In the genomic region with DNA sequence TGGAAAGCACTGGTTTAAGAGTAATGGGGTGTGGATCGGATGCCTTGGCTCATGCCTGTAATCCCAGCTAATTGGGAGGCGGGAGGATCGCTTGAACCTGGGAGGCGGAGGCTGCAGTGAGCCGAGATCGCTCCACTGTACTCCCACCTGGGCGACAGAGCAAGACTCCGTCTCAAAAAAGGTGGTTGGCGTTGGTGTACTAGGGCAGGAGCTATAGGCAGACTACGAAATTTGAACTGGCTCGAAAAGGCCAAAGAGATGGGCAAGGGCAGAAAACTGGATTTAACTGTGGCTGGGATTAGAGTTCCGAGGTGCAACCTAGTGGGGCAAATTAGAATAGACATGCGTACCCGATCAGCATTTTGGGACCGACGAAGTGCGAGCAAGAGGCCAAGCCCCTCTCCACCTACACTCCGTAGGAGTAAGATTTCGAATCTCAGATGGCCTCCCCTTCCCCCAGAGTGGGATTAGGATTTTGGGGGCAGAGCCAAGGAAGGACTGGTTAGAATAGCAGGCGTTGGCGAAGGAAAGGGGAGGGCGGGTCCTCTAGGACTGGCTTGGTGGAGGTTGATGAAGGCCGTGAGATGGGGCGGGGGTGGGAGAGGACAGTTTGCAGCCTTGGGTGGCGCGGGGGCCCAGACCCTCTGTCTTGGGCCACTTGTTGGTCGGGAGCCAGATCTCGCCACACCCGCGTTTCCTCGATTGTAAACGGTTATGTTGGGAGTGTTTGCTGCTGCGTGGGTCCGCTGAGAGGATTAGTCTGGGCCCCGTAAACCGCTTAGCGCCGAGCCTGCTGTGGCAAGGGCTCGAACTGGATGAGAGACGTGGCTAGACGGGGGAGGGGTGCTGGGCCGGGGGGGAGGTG, we compare ENCODE assay signal across 8 cellular contexts. TPM values are rescaled to one million over a fixed set of nuclear protein-coding genes. Genes with fewer than 3 reads are reported as not detected.
A peak's percentile ranks its signal among the peaks of the same experiment; 100 is the strongest.
DNase-seq lines count a peak whose midpoint lies in the region; ATAC-seq, FAIRE-seq and TF ChIP-seq lines count a peak whose summit lies in the region.

No MANE protein-coding gene starts in this region.

- H3K27ac ChIP-seq in DND-41 (ENCODE audit: low read length), result peak overlapping the region; percentile 98
- peak overlapping the region; percentile 94 for H3K27ac ChIP-seq in astrocyte (ENCODE audit: low read depth, low read length)

- no peaks in the 10 kb centered on the region for H3K27me3 ChIP-seq in DND-41 (ENCODE audit: insufficient read depth, low read length, poor library complexity)
- H3K27me3 ChIP-seq in astrocyte (ENCODE audit: insufficient read depth, low read length), result no peaks in the 10 kb centered on the region

- no peaks in the 10 kb centered on the region for H3K27me3 Mint-ChIP-seq in astrocyte (ENCODE audit: low read depth, unreplicated experiment)
- H3K27me3 Mint-ChIP-seq in immature natural killer cell (ENCODE audit: low read depth in 3 of 3), result peaks cover 10 to 27% (median 21%) of the 10 kb centered on the region in 3 donors

- peak overlapping the region; percentile 81 for H3K4me3 Mint-ChIP-seq in astrocyte (ENCODE audit: unreplicated experiment)
- peak overlapping the region; percentile 95 to 98 (median 96) for H3K4me3 Mint-ChIP-seq in immature natural killer cell

- H4K20me1 ChIP-seq in DND-41 (ENCODE audit: insufficient read depth, low read length), result peaks cover 15% of the 10 kb centered on the region
- peaks cover 34% of the 10 kb centered on the region for H4K20me1 ChIP-seq in astrocyte (ENCODE audit: insufficient read depth, low read length)

- FAIRE-seq in astrocyte (lab: Jason Lieb, UNC), result no peak

- ATAC-seq in DND-41 (ENCODE audit: insufficient read depth, low read depth), result no peak
- no peak for ATAC-seq in HG03432 (IDR thresholded peaks at IDR 0.05; ENCODE audit: unreplicated experiment)

- H3K9me3 Mint-ChIP-seq in astrocyte (ENCODE audit: unreplicated experiment) (no peaks in the 10 kb centered on the region), immature natural killer cell (no peaks in the 10 kb centered on the region)

- TF ChIP-seq CTCF in DND-41 (IDR thresholded peaks at IDR 0.05; ENCODE audit: borderline replicate concordance, extremely low read depth, low read length, poor library complexity, severe bottlenecking) (no peak), astrocyte (IDR thresholded peaks at IDR 0.05; ENCODE audit: insufficient read depth, low read depth, low read length) (no peak)

- H3K27ac Mint-ChIP-seq in astrocyte (ENCODE audit: unreplicated experiment), result peak overlapping the region; percentile 98
- H3K27ac Mint-ChIP-seq in immature natural killer cell, result peak overlapping the region; percentile 60 to 97 (median 80)

- peak overlapping the region; percentile 86 for H2AFZ ChIP-seq in DND-41 (ENCODE audit: low read depth, low read length)
- H2AFZ ChIP-seq in astrocyte (ENCODE audit: low read depth, low read length), result peak overlapping the region; percentile 70

- peak overlapping the region; percentile 91 for H3K9ac ChIP-seq in DND-41 (ENCODE audit: low read depth, low read length)
- peak overlapping the region; percentile 89 for H3K9ac ChIP-seq in astrocyte (ENCODE audit: low read length)

- no peaks in the 10 kb centered on the region for H3K9me3 ChIP-seq in DND-41 (ENCODE audit: insufficient read depth, low read length, severe bottlenecking)
- no peaks in the 10 kb centered on the region for H3K9me3 ChIP-seq in astrocyte (ENCODE audit: insufficient read depth, low read depth, low read length)

- H3K79me2 ChIP-seq in DND-41 (ENCODE audit: insufficient read depth, low read length) (peaks cover 3% of the 10 kb centered on the region; the same call in 1 of the 2 replicates), astrocyte (ENCODE audit: insufficient read depth, low read length) (peaks cover 2% of the 10 kb centered on the region)

- H3K4me1 Mint-ChIP-seq in astrocyte (ENCODE audit: low read depth, unreplicated experiment) (peaks cover 13% of the 10 kb centered on the region), immature natural killer cell (peaks cover 17 to 20% of the 10 kb centered on the region in 2 donors)

- H3K36me3 ChIP-seq in DND-41 (ENCODE audit: insufficient read depth, low read length) (peaks cover 12% of the 10 kb centered on the region; the same call in 1 of the 2 replicates), astrocyte (ENCODE audit: insufficient read depth, low read length) (peaks cover 3% of the 10 kb centered on the region)

- H3K4me1 ChIP-seq in DND-41 (ENCODE audit: insufficient read depth, low read length) (peaks cover 25% of the 10 kb centered on the region), astrocyte (ENCODE audit: insufficient read depth, low read length) (peaks cover 27% of the 10 kb centered on the region)

- peaks cover 19% of the 10 kb centered on the region for H3K36me3 Mint-ChIP-seq in astrocyte (ENCODE audit: low read depth, unreplicated experiment)
- peaks cover 0 to 11% (median 3%) of the 10 kb centered on the region in 3 donors for H3K36me3 Mint-ChIP-seq in immature natural killer cell

- no peak for DNase-seq in DND-41
- DNase-seq in HuH-7.5 (ENCODE audit: low spot score), result peak; percentile 67
- DNase-seq in astrocyte (ENCODE audit: low read depth), result peak; percentile 10
- no peak for DNase-seq in immature natural killer cell
- peak; percentile 26 to 31 for DNase-seq in stimulated activated CD8-positive, alpha-beta memory T cell treated with anti-CD3 and anti-CD28 coated beads, Interleukin-4, amount 100 ng/mL, for 4 hours (ENCODE audit: low read depth in 2 of 2, low spot score in 1 of 2)
- no peak for DNase-seq in NCI-H226
- no peak for DNase-seq in mesenteric fat pad (ENCODE audit: low spot score)

- H3K4me2 ChIP-seq in DND-41 (ENCODE audit: insufficient read depth, low read length) (peak overlapping the region; percentile 89), astrocyte (ENCODE audit: low read length) (peak overlapping the region; percentile 89)

- H3K4me3 ChIP-seq in DND-41 (ENCODE audit: low read depth in 1 of 2, low read length in 2 of 2) (peak overlapping the region; percentile 53 to 78; a peak in 3 of 4 replicates), astrocyte (ENCODE audit: insufficient read depth, low read depth, low read length) (peak overlapping the region; percentile 66)

RNA-seq across cellular contexts. Expression of gene INAFM1, which starts 2.0 kb away (rescaled TPM):
- 23.6 and 25.7 TPM in 2 replicates for total RNA-seq in astrocyte
- polyA plus RNA-seq in immature natural killer cell, result 1 to 10 TPM; 1.2 to 3.9 (median 2.3) TPM
- 34.4 TPM for total RNA-seq in mesenteric fat pad

RNA-seq across cellular contexts. Expression of gene CCDC9, which starts 16.4 kb away (rescaled TPM):
- total RNA-seq in astrocyte (44.6 and 45.5 TPM in 2 replicates), mesenteric fat pad (27.3 TPM)
- 10 to 100 TPM in 1 of 3 donors, 1 to 10 TPM in 2; 2.6 to 12.2 (median 5.1) TPM for polyA plus RNA-seq in immature natural killer cell

RNA-seq across cellular contexts. Expression of gene C5AR1, which starts 37.0 kb away (rescaled TPM):
- total RNA-seq in astrocyte (4.6 and 5.2 TPM in 2 replicates), mesenteric fat pad (135 TPM)
- under 1 TPM in 2 of 3 donors, not detected in 1; 0.16 to 0.36 TPM for polyA plus RNA-seq in immature natural killer cell

RNA-seq across cellular contexts. Expression of gene BBC3, which starts 41.7 kb away (rescaled TPM):
- total RNA-seq in astrocyte, result 43.5 and 54.6 TPM in 2 replicates
- 10 to 100 TPM in 1 of 3 donors, 1 to 10 TPM in 2; 8.3 to 13.9 (median 8.4) TPM for polyA plus RNA-seq in immature natural killer cell
- total RNA-seq in mesenteric fat pad, result 3.6 TPM

RNA-seq across cellular contexts. Expression of gene C5AR2, which starts 59.3 kb away (rescaled TPM):
- not detected in 2 replicates for total RNA-seq in astrocyte
- polyA plus RNA-seq in immature natural killer cell, result under 1 TPM in 2 of 3 donors, not detected in 1; 0.18 to 0.29 TPM
- 13.9 TPM for total RNA-seq in mesenteric fat pad

Comparison
In these comparisons a context has a peak if more than half of its experiments do, and no peak if none do; other contexts are left out.
1. DNase-seq: peak in HuH-7.5 (single experiment), astrocyte (single experiment) and stimulated activated CD8-positive, alpha-beta memory T cell treated with anti-CD3 and anti-CD28 coated beads, Interleukin-4, amount 100 ng/mL, for 4 hours (2 of 2); none in DND-41 (single experiment), immature natural killer cell (0 of 3), NCI-H226 (single experiment) and mesenteric fat pad (single experiment).
2. RNA of gene C5AR1, which starts 37.0 kb away (total RNA-seq): 135 TPM in mesenteric fat pad (single experiment); 4.6 to 5.2 TPM in astrocyte; every median in the first group is over 10 times any median in the second.